9 cellular contexts compared by ENCODE assay signal in genomic region chr9:137435980-137436760, GRCh38. TPM values are rescaled to one million over a fixed set of nuclear protein-coding genes. Genes with fewer than 3 reads are reported as not detected.
DNase-seq lines count a peak whose midpoint lies in the region; ATAC-seq and TF ChIP-seq lines count a peak whose summit lies in the region.
"Had no signal": no experiment of that assay in that cellular context is flagged by ENCODE, and none has a peak within 500 bp of the region (broad histone marks: within the 10 kb centered on the region; RNA-seq: fewer than 3 reads in every experiment).

No MANE protein-coding gene starts in this region.

- H3K4me2 ChIP-seq in PC-9, result peak overlapping the region; percentile 49

- H3K27me3 ChIP-seq in PC-9 (ENCODE audit: insufficient read depth, low read depth), result no peaks in the 10 kb centered on the region

- H3K27ac ChIP-seq in PC-9, result no peak overlapping the region

- no peaks in the 10 kb centered on the region for H3K9me3 ChIP-seq in PC-9 (ENCODE audit: insufficient read depth, low read depth)

- TF ChIP-seq CTCF in PC-9 (conservative IDR thresholded peaks at IDR 0.05) (no peak), GM13977 (IDR thresholded peaks at IDR 0.05; ENCODE audit: extremely low read depth, insufficient read depth, missing control alignments) (no peak)

- H3K36me3 ChIP-seq in PC-9 (ENCODE audit: low read depth), result no peaks in the 10 kb centered on the region

- in situ Hi-C loops in GM13977 (cut with MboI; ENCODE audit: low pct_unique_long_range_greater_than_20kb, low sequenced_read_pairs, unreplicated experiment), result no loop called here

- peaks cover 17% of the 10 kb centered on the region for H3K4me1 ChIP-seq in PC-9 (replicated peaks; ENCODE audit: insufficient read depth)

- no peak overlapping the region for H2AFZ ChIP-seq in PC-9

- DNase-seq in COLO668 (lab: John Stamatoyannopoulos, UW; ENCODE audit: unreplicated experiment) (peak; percentile 79), PC-9 (peak; percentile 86 to 97), fibroblast of gingiva (ENCODE audit: low read depth) (peak; percentile 55), posterior vena cava (ENCODE audit: low spot score) (peak; percentile 90), GM13977 (ENCODE audit: low spot score) (no peak), D341Med (ENCODE audit: low spot score) (no peak), NCI-H524 (lab: John Stamatoyannopoulos, UW) (no peak)
- DNase-seq: NCI-H1092 had no signal

- no TSS peak for BruUV-seq in PC-9 (replicated peaks; lab: Mats Ljungman, UMichigan)

- no peak overlapping the region for H3K4me3 ChIP-seq in PC-9

- CTCF ChIA-PET in PC-9 (lab: Charles Lee), result interaction anchor here (1.0 kb wide), 1 partner anchor 13 kb away, joined by 7 read pairs; the partner anchor contains the start of genes EXD3 and NOXA1

- intact Hi-C loops in PC-9 (cut with micrococcal nuclease; ENCODE audit: unreplicated experiment), result loop anchor here (10.0 kb wide), 1 partner anchor 179 kb away; the partner anchor contains the start of gene EHMT1
- intact Hi-C loops in posterior vena cava (cut with DNase I), result no loop called here

- no peaks in the 10 kb centered on the region for H3K79me2 ChIP-seq in PC-9 (ENCODE audit: low read depth)

- peaks cover 11% of the 10 kb centered on the region; the same call in 1 of the 2 replicates for H3F3A ChIP-seq in PC-9 (ENCODE audit: insufficient read depth, low read depth)

- no peaks in the 10 kb centered on the region for H3K9me2 ChIP-seq in PC-9 (ENCODE audit: insufficient read depth)

- ATAC-seq in GM21360 (IDR thresholded peaks at IDR 0.05; ENCODE audit: unreplicated experiment), result no peak

- no peaks in the 10 kb centered on the region for H4K20me1 ChIP-seq in PC-9 (ENCODE audit: insufficient read depth)

- POLR2A ChIA-PET in PC-9 (lab: Charles Lee; ENCODE audit: unreplicated experiment), result interaction anchor here (0.5 kb wide), 1 partner anchor 390 kb away, joined by 5 read pairs; no protein-coding TSS in a partner anchor

RNA-seq across cellular contexts. Expression of gene ENTPD8, which starts 5.0 kb away (rescaled TPM):
- total RNA-seq in PC-9 (2021) (5.4 and 5.9 TPM in 2 replicates), posterior vena cava (not detected)

RNA-seq across cellular contexts. Expression of gene NOXA1, which starts 13.0 kb away (rescaled TPM):
- total RNA-seq in PC-9 (2021) (10.5 and 22.8 TPM in 2 replicates), posterior vena cava (1 to 10 TPM; 2.0 to 2.7 TPM)

RNA-seq across cellular contexts. Expression of gene EXD3, which starts 13.2 kb away (rescaled TPM):
- 23.7 and 38.5 TPM in 2 replicates for total RNA-seq in PC-9 (2021)
- 10 to 100 TPM; 13.9 to 14.6 TPM for total RNA-seq in posterior vena cava

RNA-seq across cellular contexts. Expression of gene NSMF, which starts 23.0 kb away (rescaled TPM):
- 73.4 and 90.4 TPM in 2 replicates for total RNA-seq in PC-9 (2021)
- total RNA-seq in posterior vena cava, result 10 to 100 TPM; 47.6 to 55.5 TPM

Comparison
In these comparisons a context has a peak if more than half of its experiments do, and no peak if none do; other contexts are left out.
1. DNase-seq: peak in COLO668 (single experiment), PC-9 (2 of 2), fibroblast of gingiva (single experiment) and posterior vena cava (single experiment); none in GM13977 (single experiment), D341Med (single experiment) and NCI-H524 (0 of 2).